ENCODE assay signal across 31 cellular contexts in genomic region chr14:35088514-35088913, GRCh38.
DNase-seq lines count a peak whose midpoint lies in the region; ATAC-seq and TF ChIP-seq lines count a peak whose summit lies in the region.
"Had no signal": no experiment of that assay in that cellular context is flagged by ENCODE, and none has a peak within 500 bp of the region (broad histone marks: within the 10 kb centered on the region; RNA-seq: fewer than 3 reads in every experiment).

No MANE protein-coding gene starts in this region.

- H3K27me3 Mint-ChIP-seq in stimulated activated naive CD8-positive, alpha-beta T cell treated with anti-CD3 and anti-CD28 coated beads, Interleukin-15, Interleukin-2, amounts not matched to agents 100 ng/mL and 50 ng/mL, for 24 hours: no peaks in the 10 kb centered on the region
- H3K27me3 Mint-ChIP-seq: activated B cell treated with CpG ODN at 0.5 μM for 24 hours; activated naive CD4-positive, alpha-beta T cell treated with anti-CD3 and anti-CD28 coated beads, Interleukin-2, amount 10 ng/mL, durations not matched to agents 7 days and 5 days; progenitor cell of endocrine pancreas had no signal

- peaks cover 46% of the 10 kb centered on the region for H3K36me3 Mint-ChIP-seq in stimulated activated naive CD8-positive, alpha-beta T cell treated with anti-CD3 and anti-CD28 coated beads, Interleukin-15, Interleukin-2, amounts not matched to agents 100 ng/mL and 50 ng/mL, for 24 hours (ENCODE audit: low read depth)

- no peak for ATAC-seq in stimulated activated naive CD8-positive, alpha-beta T cell treated with anti-CD3 and anti-CD28 coated beads, Interleukin-15, Interleukin-2, amounts not matched to agents 100 U/mL and 50 U/mL, for 24 hours
- ATAC-seq in SK-N-SH treated with all-trans-retinoic acid at 6 μM for 48 hours: peak; percentile 53
- ATAC-seq: left lung, Panc1 had no signal

- peak overlapping the region; percentile 53 for H3K27ac Mint-ChIP-seq in stimulated activated naive CD8-positive, alpha-beta T cell treated with anti-CD3 and anti-CD28 coated beads, Interleukin-15, Interleukin-2, amounts not matched to agents 100 ng/mL and 50 ng/mL, for 24 hours
- H3K27ac Mint-ChIP-seq: activated B cell treated with CpG ODN at 0.5 μM for 24 hours; activated naive CD4-positive, alpha-beta T cell treated with anti-CD3 and anti-CD28 coated beads, Interleukin-2, amount 10 ng/mL, durations not matched to agents 7 days and 5 days; endodermal cell; progenitor cell of endocrine pancreas had no signal

- H3K4me3 Mint-ChIP-seq in stimulated activated naive CD8-positive, alpha-beta T cell treated with anti-CD3 and anti-CD28 coated beads, Interleukin-15, Interleukin-2, amounts not matched to agents 100 ng/mL and 50 ng/mL, for 24 hours: no peak overlapping the region
- H3K4me3 Mint-ChIP-seq: activated B cell treated with CpG ODN at 0.5 μM for 24 hours; activated naive CD4-positive, alpha-beta T cell treated with anti-CD3 and anti-CD28 coated beads, Interleukin-2, amount 10 ng/mL, durations not matched to agents 7 days and 5 days; endodermal cell had no signal

- DNase-seq in stimulated activated naive CD8-positive, alpha-beta T cell treated with anti-CD3 and anti-CD28 coated beads, Interleukin-15, Interleukin-2, amounts not matched to agents 100 U/mL and 50 U/mL, for 24 hours: no peak
- DNase-seq in iris pigment epithelial cell (ENCODE audit: low read depth): peak; percentile 49
- DNase-seq in OCI-M1 (lab: John Stamatoyannopoulos, UW): no peak
- no peak for DNase-seq in stimulated activated CD4-positive, alpha-beta T cell treated with anti-CD3 and anti-CD28 coated beads, Interleukin-2, amount 100 ng/mL, for 48 hours
- DNase-seq in SKM-1 (lab: John Stamatoyannopoulos, UW; ENCODE audit: unreplicated experiment): no peak
- DNase-seq: activated B cell treated with CpG ODN at 0.5 μM for 24 hours; activated CD4-positive, alpha-beta T cell treated with anti-CD3 and anti-CD28 coated beads, Interleukin-2, amount 50 U/mL, for 4 hours; activated CD8-positive, alpha-beta memory T cell treated with anti-CD3 and anti-CD28 coated beads, Interleukin-2, amount 50 U/mL, for 4 hours; activated naive CD4-positive, alpha-beta T cell treated with anti-CD3 and anti-CD28 coated beads, Interleukin-2, amount 10 ng/mL, durations not matched to agents 7 days and 5 days; caudate nucleus; COR-L47; dermis blood vessel endothelial cell; DMS79; endodermal cell; glutamatergic neuron; GM23248; left lung; mesendoderm; NCI-H1436 treated with DMSO at 0.1 percent for 48 hours; NCI-H2107; NCI-H345; NCI-H69; SHP77 treated with DMSO at 0.1 percent for 48 hours; sigmoid colon; stimulated activated CD4-positive, alpha-beta T cell treated with anti-CD3 and anti-CD28 coated beads, Interleukin-4, amount 100 ng/mL, for 24 hours; T-helper 1 cell; transverse colon had no signal

- H3K9me3 Mint-ChIP-seq in stimulated activated naive CD8-positive, alpha-beta T cell treated with anti-CD3 and anti-CD28 coated beads, Interleukin-15, Interleukin-2, amounts not matched to agents 100 ng/mL and 50 ng/mL, for 24 hours: no peaks in the 10 kb centered on the region
- H3K9me3 Mint-ChIP-seq: activated B cell treated with CpG ODN at 0.5 μM for 24 hours; activated naive CD4-positive, alpha-beta T cell treated with anti-CD3 and anti-CD28 coated beads, Interleukin-2, amount 10 ng/mL, durations not matched to agents 7 days and 5 days had no signal

- no peaks in the 10 kb centered on the region for H3K4me1 Mint-ChIP-seq in stimulated activated naive CD8-positive, alpha-beta T cell treated with anti-CD3 and anti-CD28 coated beads, Interleukin-15, Interleukin-2, amounts not matched to agents 100 ng/mL and 50 ng/mL, for 24 hours (ENCODE audit: low read depth)
- H3K4me1 Mint-ChIP-seq: activated B cell treated with CpG ODN at 0.5 μM for 24 hours; activated naive CD4-positive, alpha-beta T cell treated with anti-CD3 and anti-CD28 coated beads, Interleukin-2, amount 10 ng/mL, durations not matched to agents 7 days and 5 days; endodermal cell had no signal

TF ChIP-seq in SK-N-SH treated with all-trans-retinoic acid at 6 μM for 48 hours, 23 proteins besides CTCF, POLR2A, EP300 and RAD21:
- no peak for TF ChIP-seq ZFP30 (CRISPR knock-in tag; IDR thresholded peaks at IDR 0.05)
- TF ChIP-seq GLIS3 (CRISPR knock-in tag; IDR thresholded peaks at IDR 0.05): no peak
- TF ChIP-seq ARNTL (CRISPR knock-in tag; IDR thresholded peaks at IDR 0.05; ENCODE audit: borderline replicate concordance, low read depth): no peak
- TF ChIP-seq POU6F1 (CRISPR knock-in tag; IDR thresholded peaks at IDR 0.05; ENCODE audit: borderline replicate concordance, low read depth): no peak
- TF ChIP-seq SNAI2 (CRISPR knock-in tag; IDR thresholded peaks at IDR 0.05): no peak
- no peak for TF ChIP-seq TSHZ2 (CRISPR knock-in tag; IDR thresholded peaks at IDR 0.05)
- TF ChIP-seq OSR1 (CRISPR knock-in tag; IDR thresholded peaks at IDR 0.05): no peak
- TF ChIP-seq CSDC2 (CRISPR knock-in tag; IDR thresholded peaks at IDR 0.05): no peak
- no peak for TF ChIP-seq ZNF565 (CRISPR knock-in tag; conservative IDR thresholded peaks at IDR 0.05; ENCODE audit: low read depth)
